Comparison of ENCODE assay signal across 1 cellular context in the genomic region with DNA sequence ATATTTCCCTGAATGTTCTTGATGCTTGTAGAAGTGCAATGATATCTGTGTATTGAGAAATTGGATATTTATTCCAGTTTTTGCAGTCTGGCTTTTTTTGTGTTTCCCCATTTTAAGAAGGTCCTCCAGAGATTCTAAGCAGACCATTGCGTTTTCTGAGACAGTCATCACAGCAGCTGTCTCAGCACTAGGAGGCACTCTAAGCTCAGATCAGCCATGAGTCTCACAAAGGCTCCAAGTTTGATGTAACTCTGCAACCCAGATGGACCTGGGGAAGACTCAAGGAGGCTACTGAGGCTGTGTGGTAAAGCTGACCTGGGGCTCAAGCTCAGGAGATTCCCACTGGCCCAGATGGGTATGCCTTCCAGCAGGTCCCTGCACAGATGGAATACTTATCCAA.
TF ChIP-seq lines count a peak whose summit lies in the region.

No MANE protein-coding gene starts in this region.

TF ChIP-seq in HEK293T, 16 proteins besides CTCF, POLR2A, EP300 and RAD21 (continued from another document):
- no peak for TF ChIP-seq CTBP1 (IDR thresholded peaks at IDR 0.05; ENCODE audit: borderline replicate concordance)
- no peak for TF ChIP-seq L3MBTL2 (conservative IDR thresholded peaks at IDR 0.05)
- no peak for TF ChIP-seq FOXM1 (IDR thresholded peaks at IDR 0.05; ENCODE audit: borderline replicate concordance)
- TF ChIP-seq TARDBP (IDR thresholded peaks at IDR 0.05): no peak
